ENCODE assay signal across 8 cellular contexts in the genomic region with DNA sequence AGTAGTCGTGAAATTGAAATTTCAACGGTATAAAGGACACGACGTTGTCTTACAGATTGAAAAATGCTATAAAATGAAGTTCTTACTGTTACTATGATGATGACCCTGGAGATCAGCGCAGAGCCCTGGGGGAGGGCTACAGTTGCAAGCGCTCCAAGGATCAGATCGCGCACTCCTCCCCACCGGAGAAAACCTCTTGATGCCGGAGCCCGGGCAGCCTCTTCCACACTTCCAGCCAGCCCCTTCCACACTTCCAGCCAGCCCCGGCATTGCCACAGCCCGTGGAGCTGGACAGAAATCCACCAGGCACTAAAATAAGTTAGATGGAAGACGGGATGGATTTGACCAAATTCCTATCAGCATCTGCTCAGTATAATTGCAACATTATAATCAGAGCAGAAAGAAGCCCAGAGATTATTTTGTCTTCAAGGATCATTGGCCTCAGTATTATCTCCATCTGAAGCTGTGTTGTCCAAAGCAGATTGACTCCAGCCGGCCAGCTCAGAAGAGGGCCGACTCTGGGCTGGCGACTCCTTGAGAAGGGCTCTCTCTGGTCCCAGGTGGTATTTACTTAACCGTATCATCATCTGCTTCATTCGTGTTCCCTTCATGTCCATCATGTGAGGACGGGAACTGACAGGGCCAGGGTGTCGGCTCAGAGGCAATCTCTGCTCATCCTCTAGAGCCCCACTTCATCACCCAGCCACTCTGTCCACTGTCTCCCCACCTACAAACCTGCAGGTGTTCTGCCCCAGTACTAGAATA. TPM values are rescaled to one million over a fixed set of nuclear protein-coding genes. Genes with fewer than 3 reads are reported as not detected.
DNase-seq lines count a peak whose midpoint lies in the region; ATAC-seq and TF ChIP-seq lines count a peak whose summit lies in the region.

No MANE protein-coding gene starts in this region.

- H3K4me1 ChIP-seq in thoracic aorta (ENCODE audit: control insufficient read depth in 1 of 2, low read depth in 2 of 2): peaks cover 15 to 17% of the 10 kb centered on the region in 2 donors
- no peaks in the 10 kb centered on the region for H3K4me1 ChIP-seq in mesendoderm (ENCODE audit: control insufficient read depth, low read depth, low read length)

- no peak overlapping the region for H3K4me2 ChIP-seq in mesendoderm (ENCODE audit: low read length)

- no peak overlapping the region for H4K8ac ChIP-seq in mesendoderm (ENCODE audit: low read depth, low read length)

- no peak overlapping the region for H3K4ac ChIP-seq in mesendoderm (ENCODE audit: low read depth, low read length)

- DNase-seq in activated T-cell treated with anti-CD3 and anti-CD28 coated beads, Interleukin-2, amount 50 U/mL, for 72 hours: no peak
- no peak for DNase-seq in activated T-cell treated with anti-CD3 and anti-CD28 coated beads for 4 hours
- no peak for DNase-seq in activated naive CD8-positive, alpha-beta T cell treated with anti-CD3 and anti-CD28 coated beads, Interleukin-2, amount 50 U/mL, for 24 hours
- DNase-seq in kidney epithelial cell (ENCODE audit: low read depth): no peak
- DNase-seq in thoracic aorta (ENCODE audit: low spot score): no peak
- no peak for DNase-seq in putamen (ENCODE audit: low spot score)
- DNase-seq in mesendoderm: no peak

- H3K27me3 ChIP-seq in kidney epithelial cell (ENCODE audit: control insufficient read depth, insufficient read depth, low read length) (no peaks in the 10 kb centered on the region), thoracic aorta (replicated peaks; ENCODE audit: insufficient read depth) (no peaks in the 10 kb centered on the region), mesendoderm (ENCODE audit: insufficient read depth, low read length, poor library complexity) (peaks cover 6% of the 10 kb centered on the region)

- H3K27ac ChIP-seq in thoracic aorta (peak overlapping the region in 1 of 2 donors; percentile 64), mesendoderm (ENCODE audit: low read depth, low read length) (no peak overlapping the region)

- H2BK120ac ChIP-seq in mesendoderm (ENCODE audit: low read depth, low read length): no peak overlapping the region

- H4K5ac ChIP-seq in mesendoderm (ENCODE audit: low read length): no peak overlapping the region

- no peak overlapping the region for H3K23ac ChIP-seq in mesendoderm (ENCODE audit: low read length)

- H2BK5ac ChIP-seq in mesendoderm (ENCODE audit: low read length): no peak overlapping the region

- H3K4me3 Mint-ChIP-seq in activated T-cell treated with anti-CD3 and anti-CD28 coated beads, Interleukin-2, amount 50 U/mL, for 72 hours: peak overlapping the region; percentile 89 to 93
- H3K4me3 Mint-ChIP-seq in activated naive CD8-positive, alpha-beta T cell treated with anti-CD3 and anti-CD28 coated beads, Interleukin-2, amount 50 U/mL, for 24 hours: peak overlapping the region; percentile 66

- WGBS in mesendoderm (ENCODE audit: extremely low coverage, insufficient coverage, low lambda C conversion rate): no CpG with 5 or more reads among the region's 21 CpGs

- no peak overlapping the region for H2BK15ac ChIP-seq in mesendoderm (replicated peaks; ENCODE audit: low read depth)

- TF ChIP-seq CTCF in kidney epithelial cell (IDR thresholded peaks at IDR 0.05; ENCODE audit: insufficient read depth, low read length, poor library complexity, severe bottlenecking): no peak
- no peak for TF ChIP-seq CTCF in thoracic aorta (IDR thresholded peaks at IDR 0.05)

- no peak overlapping the region for H3K18ac ChIP-seq in mesendoderm (ENCODE audit: low read length)

- peaks cover 12% of the 10 kb centered on the region for H3K4me1 Mint-ChIP-seq in activated T-cell treated with anti-CD3 and anti-CD28 coated beads, Interleukin-2, amount 50 U/mL, for 72 hours (ENCODE audit: low read depth)
- H3K4me1 Mint-ChIP-seq in activated naive CD8-positive, alpha-beta T cell treated with anti-CD3 and anti-CD28 coated beads, Interleukin-2, amount 50 U/mL, for 24 hours: peaks cover 11% of the 10 kb centered on the region

- H3K9ac ChIP-seq in mesendoderm (ENCODE audit: low read length): no peak overlapping the region

- H3K4me3 ChIP-seq in kidney epithelial cell (ENCODE audit: low read depth, low read length) (peak overlapping the region; percentile 73), thoracic aorta (peak overlapping the region; percentile 95), mesendoderm (ENCODE audit: low read length) (no peak overlapping the region)

- H3K9me3 Mint-ChIP-seq in activated T-cell treated with anti-CD3 and anti-CD28 coated beads, Interleukin-2, amount 50 U/mL, for 72 hours: no peaks in the 10 kb centered on the region
- H3K9me3 Mint-ChIP-seq in activated naive CD8-positive, alpha-beta T cell treated with anti-CD3 and anti-CD28 coated beads, Interleukin-2, amount 50 U/mL, for 24 hours: no peaks in the 10 kb centered on the region

- H3K9me3 ChIP-seq in thoracic aorta: no peaks in the 10 kb centered on the region

- no peak for ATAC-seq in activated T-cell treated with anti-CD3 and anti-CD28 coated beads, Interleukin-2, amount 50 U/mL, for 72 hours (replicated peaks in 1 of 2)
- no peak for ATAC-seq in activated naive CD8-positive, alpha-beta T cell treated with anti-CD3 and anti-CD28 coated beads, Interleukin-2, amount 50 U/mL, for 24 hours
- no peak for ATAC-seq in thoracic aorta (ENCODE audit: insufficient number of reproducible peaks, low FRiP score, low read depth)
- ATAC-seq in HG03460 (IDR thresholded peaks at IDR 0.05; ENCODE audit: unreplicated experiment): no peak

- no peak overlapping the region for H2AK5ac ChIP-seq in mesendoderm (ENCODE audit: low read length)

- peaks cover 57% of the 10 kb centered on the region for H3K27me3 Mint-ChIP-seq in activated T-cell treated with anti-CD3 and anti-CD28 coated beads, Interleukin-2, amount 50 U/mL, for 72 hours (ENCODE audit: low read depth)
- H3K27me3 Mint-ChIP-seq in activated naive CD8-positive, alpha-beta T cell treated with anti-CD3 and anti-CD28 coated beads, Interleukin-2, amount 50 U/mL, for 24 hours: peaks cover 46% of the 10 kb centered on the region

- no peaks in the 10 kb centered on the region for H3K79me2 ChIP-seq in mesendoderm (ENCODE audit: control insufficient read depth, insufficient read depth, low read length)

- no peak overlapping the region for H3K56ac ChIP-seq in mesendoderm (ENCODE audit: low read length)

- H3K36me3 Mint-ChIP-seq in activated T-cell treated with anti-CD3 and anti-CD28 coated beads, Interleukin-2, amount 50 U/mL, for 72 hours (ENCODE audit: insufficient read depth in 2 of 2): no peaks in the 10 kb centered on the region
- H3K36me3 Mint-ChIP-seq in activated naive CD8-positive, alpha-beta T cell treated with anti-CD3 and anti-CD28 coated beads, Interleukin-2, amount 50 U/mL, for 24 hours (ENCODE audit: low read depth): no peaks in the 10 kb centered on the region

- no peaks in the 10 kb centered on the region for H3K36me3 ChIP-seq in kidney epithelial cell (ENCODE audit: control insufficient read depth, insufficient read depth, low read length)
- no peaks in the 10 kb centered on the region for H3K36me3 ChIP-seq in thoracic aorta
- H3K36me3 ChIP-seq in mesendoderm (ENCODE audit: control insufficient read depth, insufficient read depth, low read length): no peaks in the 10 kb centered on the region

- no peaks in the 10 kb centered on the region for H3K79me1 ChIP-seq in mesendoderm (ENCODE audit: low read length)

- H3K27ac Mint-ChIP-seq in activated T-cell treated with anti-CD3 and anti-CD28 coated beads, Interleukin-2, amount 50 U/mL, for 72 hours: no peak overlapping the region
- H3K27ac Mint-ChIP-seq in activated naive CD8-positive, alpha-beta T cell treated with anti-CD3 and anti-CD28 coated beads, Interleukin-2, amount 50 U/mL, for 24 hours: no peak overlapping the region

RNA-seq across cellular contexts. Expression of a gene that starts 0.8 kb away (rescaled TPM):
- 10 to 100 TPM; 17.9 to 26.0 TPM for total RNA-seq in activated T-cell treated with anti-CD3 and anti-CD28 coated beads, Interleukin-2, amount 50 U/mL, for 72 hours
- total RNA-seq in kidney epithelial cell (38.9 and 53.1 TPM in 2 replicates), thoracic aorta (10 to 100 TPM; 45.2 to 78.0 TPM)
- 17.7 TPM for polyA plus RNA-seq in mesendoderm (2013, experiment 1 of 2)
- polyA plus RNA-seq in mesendoderm (2013, experiment 2 of 2): 18.7 TPM

RNA-seq across cellular contexts. Expression of a gene that starts 52.7 kb away (rescaled TPM):
- 10 to 100 TPM; 41.8 to 48.1 TPM for total RNA-seq in activated T-cell treated with anti-CD3 and anti-CD28 coated beads, Interleukin-2, amount 50 U/mL, for 72 hours
- total RNA-seq in kidney epithelial cell (32.4 and 34.4 TPM in 2 replicates), thoracic aorta (10 to 100 TPM; 39.1 to 46.0 TPM)
- polyA plus RNA-seq in mesendoderm (2013, experiment 1 of 2): 35.2 TPM
- 34.7 TPM for polyA plus RNA-seq in mesendoderm (2013, experiment 2 of 2)
